ENCODE assay signal across 9 cellular contexts in genomic region chr17:44400226-44400847, GRCh38. TPM values are rescaled to one million over a fixed set of nuclear protein-coding genes. Genes with fewer than 3 reads are reported as not detected.
DNase-seq lines count a peak whose midpoint lies in the region; ATAC-seq and TF ChIP-seq lines count a peak whose summit lies in the region.
"Had no signal": no experiment of that assay in that cellular context is flagged by ENCODE, and none has a peak within 500 bp of the region (broad histone marks: within the 10 kb centered on the region; RNA-seq: fewer than 3 reads in every experiment).

No MANE protein-coding gene starts in this region.

- no peak overlapping the region for H4K8ac ChIP-seq in IMR-90 (ENCODE audit: low read depth in 2 of 2, low read length in 2 of 2)

- no peak overlapping the region for H3K9ac ChIP-seq in IMR-90 (ENCODE audit: low read depth, low read length)

- no peaks in the 10 kb centered on the region for H3K4me1 Mint-ChIP-seq in Calu3 (ENCODE audit: low read depth, unreplicated experiment)

- no peak overlapping the region for H3K23ac ChIP-seq in IMR-90 (ENCODE audit: low read depth, low read length)

- no CpG with 5 or more reads among the region's 3 CpGs for WGBS in IMR-90 (ENCODE audit: extremely low coverage in 2 of 2, insufficient read length in 1 of 2), 2 experiments

- no peak overlapping the region for H3K56ac ChIP-seq in IMR-90 (ENCODE audit: extremely low read depth, insufficient read depth, low read length)

- intact Hi-C loops in Calu3 (cut with micrococcal nuclease; ENCODE audit: unreplicated experiment) (loop anchor here (2.0 kb wide), 1 partner anchor 122 kb away; no protein-coding TSS in a partner anchor), IMR-90 (cut with micrococcal nuclease) (loop anchor here (1.0 to 2.0 kb wide), 3 partner anchors 102 to 236 kb away; no protein-coding TSS in a partner anchor)

- H2AFZ ChIP-seq in IMR-90 (replicated peaks; ENCODE audit: low read length, poor library complexity) = no peak overlapping the region

- no peaks in the 10 kb centered on the region for H3K4me1 ChIP-seq in IMR-90 (ENCODE audit: control insufficient read depth, insufficient read depth, low read length)

- no peaks in the 10 kb centered on the region for H3K27me3 Mint-ChIP-seq in Calu3 (ENCODE audit: unreplicated experiment)

- no peak for TF ChIP-seq POLR2A in IMR-90 (IDR thresholded peaks at IDR 0.05; ENCODE audit: low read depth, low read length)

- H2BK15ac ChIP-seq in IMR-90 (ENCODE audit: low read depth, low read length) = no peak overlapping the region

- H3K27ac ChIP-seq in IMR-90 (ENCODE audit: insufficient read depth, low read length) = no peak overlapping the region

- no peaks in the 10 kb centered on the region for H3K9me3 ChIP-seq in IMR-90 (ENCODE audit: control insufficient read depth, insufficient read depth, low read length)

- H3K4ac ChIP-seq in IMR-90 (ENCODE audit: low read depth, low read length) = no peak overlapping the region

- H2BK20ac ChIP-seq in IMR-90 (ENCODE audit: low read depth, low read length) = no peak overlapping the region

- H3K9me1 ChIP-seq in IMR-90 (ENCODE audit: insufficient read depth, low read length) = peaks cover 8% of the 10 kb centered on the region

- peaks cover 41% of the 10 kb centered on the region for H3K36me3 Mint-ChIP-seq in Calu3 (ENCODE audit: insufficient read depth, unreplicated experiment)

- H3K14ac ChIP-seq in IMR-90 (replicated peaks; ENCODE audit: low read depth, low read length) = no peak overlapping the region

- H3K4me3 ChIP-seq in IMR-90 (ENCODE audit: insufficient read depth, low read depth, low read length) (no peak overlapping the region), cardiac fibroblast (replicated peaks in 1 of 2; ENCODE audit: low read depth in 2 of 2, low read length in 2 of 2) (no peak overlapping the region)

- POLR2A ChIA-PET in IMR-90 (lab: Charles Lee; ENCODE audit: unreplicated experiment) = no interaction called here

- H3K79me1 ChIP-seq in IMR-90 (ENCODE audit: low read depth in 1 of 2, low read length in 2 of 2) = peaks cover 3 to 28% of the 10 kb centered on the region in 2 experiments; a peak in 3 of 4 replicates

- no peak overlapping the region for H4K5ac ChIP-seq in IMR-90 (ENCODE audit: low read depth, low read length)

- dilution Hi-C loops in IMR-90 (cut with HindIII; ENCODE audit: low sequenced_read_pairs, unreplicated experiment) = no loop called here

- peak; percentile 89 for ATAC-seq in IMR-90 (ENCODE audit: low read depth)
- no peak for ATAC-seq in GM21515 (IDR thresholded peaks at IDR 0.05; ENCODE audit: unreplicated experiment)
- ATAC-seq in GM18498 (IDR thresholded peaks at IDR 0.05; ENCODE audit: unreplicated experiment) = no peak
- ATAC-seq in HG03175 (IDR thresholded peaks at IDR 0.05; ENCODE audit: unreplicated experiment) = no peak
- ATAC-seq in GM18870 (IDR thresholded peaks at IDR 0.05; ENCODE audit: unreplicated experiment) = no peak

- DNase-seq in Calu3 = peak; percentile 26
- DNase-seq in IMR-90 = peak; percentile 41
- DNase-seq in cardiac fibroblast (ENCODE audit: low read depth in 2 of 2) = peak; percentile 51 to 54
- DNase-seq in myocyte (ENCODE audit: low read depth) = peak; percentile 45
- DNase-seq: left cardiac atrium had no signal

- H3K36me3 ChIP-seq in IMR-90 (ENCODE audit: control insufficient read depth, insufficient read depth, low read length) = peaks cover 55% of the 10 kb centered on the region

- no peak for TF ChIP-seq CTCF in Calu3 (IDR thresholded peaks at IDR 0.05; ENCODE audit: unreplicated experiment)
- TF ChIP-seq CTCF in IMR-90 (conservative IDR thresholded peaks at IDR 0.05; ENCODE audit: low read depth, low read length) = peak; percentile 66
- peak; percentile 42 for TF ChIP-seq CTCF in cardiac fibroblast (IDR thresholded peaks at IDR 0.05; ENCODE audit: low read depth, low read length)

- no peak overlapping the region for H4K91ac ChIP-seq in IMR-90 (ENCODE audit: insufficient read depth, low read depth, low read length)

- H3K9me3 Mint-ChIP-seq in Calu3 (ENCODE audit: low read depth, unreplicated experiment) = no peaks in the 10 kb centered on the region

- H3K4me2 ChIP-seq in IMR-90 (ENCODE audit: low read depth, low read length) = no peak overlapping the region

- no peak overlapping the region for H2AK9ac ChIP-seq in IMR-90 (replicated peaks; ENCODE audit: low read depth, low read length, poor library complexity)

- peak overlapping the region; percentile 30 for H3K27ac Mint-ChIP-seq in Calu3 (ENCODE audit: unreplicated experiment)

- CTCF ChIA-PET in Calu3 (lab: Charles Lee) (interaction anchor here (1.3 to 1.4 kb wide), 2 partner anchors 123 kb away, joined by 3 to 4 read pairs; no protein-coding TSS in a partner anchor), IMR-90 (lab: Yijun Ruan, JAX) (interaction anchor here (1.0 to 1.3 kb wide), 2 partner anchors 120 to 123 kb away, joined by 3 to 4 read pairs; no protein-coding TSS in a partner anchor)

- H3K18ac ChIP-seq in IMR-90 (ENCODE audit: low read depth, low read length) = no peak overlapping the region

- TF ChIP-seq RAD21 in IMR-90 (IDR thresholded peaks at IDR 0.05; ENCODE audit: low read length) = peak; percentile 65

- no peak overlapping the region for H2BK5ac ChIP-seq in IMR-90 (ENCODE audit: low read depth, low read length, poor library complexity, severe bottlenecking)

- H3K27me3 ChIP-seq in IMR-90 (ENCODE audit: control insufficient read depth, insufficient read depth, low read length) = no peaks in the 10 kb centered on the region

- no peak overlapping the region for H2AK5ac ChIP-seq in IMR-90 (ENCODE audit: low read depth, low read length)

- H4K20me1 ChIP-seq in IMR-90 (ENCODE audit: insufficient read depth, low read length) = peaks cover 3% of the 10 kb centered on the region

- BruUV-seq in Calu3 (replicated peaks; lab: Mats Ljungman, UMichigan) (no TSS peak), IMR-90 (replicated peaks; lab: Mats Ljungman, UMichigan) (no TSS peak)

- H2BK120ac ChIP-seq in IMR-90 (ENCODE audit: low read depth, low read length) = no peak overlapping the region

- in situ Hi-C loops in IMR-90 (cut with MboI; ENCODE audit: low sequenced_read_pairs) = loop anchor here (5.0 to 10.0 kb wide), 2 partner anchors 107 to 244 kb away; no protein-coding TSS in a partner anchor

- H3K4me3 Mint-ChIP-seq in Calu3 (ENCODE audit: low read depth, unreplicated experiment) = no peak overlapping the region

TF ChIP-seq in IMR-90, 13 proteins besides CTCF, POLR2A, EP300 and RAD21:
- TF ChIP-seq SMC3 (IDR thresholded peaks at IDR 0.05; ENCODE audit: low read depth, low read length) (peak; percentile 77), RCOR1 (IDR thresholded peaks at IDR 0.05; ENCODE audit: insufficient replicate concordance, low read length) (no peak)

RNA-seq across cellular contexts. Expression of gene ITGA2B, which starts 10.9 kb away (rescaled TPM):
- total RNA-seq in Calu3 (2022) (1.2 and 1.6 TPM in 2 replicates), IMR-90 (2012; rRNA removed) (under 0.01 TPM in 2 replicates), myocyte (0.10 TPM in 1 of 2 replicates, not detected in the other)
- 0.22 and 0.26 TPM in 2 replicates for polyA plus RNA-seq in IMR-90 (2012; rRNA removed)
- 0.04 and 0.21 TPM in 2 replicates for polyA plus RNA-seq in IMR-90 (2012; cell fraction: cytosol; rRNA removed)
- 2.4 and 2.8 TPM in 2 replicates for polyA plus RNA-seq in IMR-90 (2012; cell fraction: nucleus; rRNA removed; ENCODE audit: low replicate concordance)
- polyA plus RNA-seq in myocyte (2012) = 0.47 TPM

RNA-seq across cellular contexts. Expression of gene FAM171A2, which starts 36.7 kb away (rescaled TPM):
- total RNA-seq in Calu3 (2022) (0.95 and 2.0 TPM in 2 replicates), IMR-90 (2012; rRNA removed) (3.1 and 3.2 TPM in 2 replicates), myocyte (89.5 and 141 TPM in 2 replicates)
- 5.9 and 8.1 TPM in 2 replicates for polyA plus RNA-seq in IMR-90 (2012; rRNA removed)
- polyA plus RNA-seq in IMR-90 (2012; cell fraction: cytosol; rRNA removed) = 3.5 and 12.3 TPM in 2 replicates
- polyA plus RNA-seq in IMR-90 (2012; cell fraction: nucleus; rRNA removed; ENCODE audit: low replicate concordance) = 3.7 and 9.3 TPM in 2 replicates
- polyA plus RNA-seq in myocyte (2012) = 36.0 TPM

RNA-seq across cellular contexts. Expression of gene GRN, which starts 55.2 kb away (rescaled TPM):
- total RNA-seq in Calu3 (2022) (376 and 480 TPM in 2 replicates), IMR-90 (2012; rRNA removed) (38.9 and 39.2 TPM in 2 replicates), myocyte (337 and 394 TPM in 2 replicates)
- 494 and 588 TPM in 2 replicates for polyA plus RNA-seq in IMR-90 (2012; rRNA removed)
- 401 and 565 TPM in 2 replicates for polyA plus RNA-seq in IMR-90 (2012; cell fraction: cytosol; rRNA removed)
- 146 and 360 TPM in 2 replicates for polyA plus RNA-seq in IMR-90 (2012; cell fraction: nucleus; rRNA removed; ENCODE audit: low replicate concordance)
- polyA plus RNA-seq in myocyte (2012) = 460 TPM

Comparison
In these comparisons a context has a peak if more than half of its experiments do, and no peak if none do; other contexts are left out.
1. RNA of gene FAM171A2, which starts 36.7 kb away (total RNA-seq): 89.5 to 141 TPM in myocyte; 3.1 to 3.2 TPM in IMR-90 and 0.95 to 2.0 TPM in Calu3; every median in the first group is over 10 times any median in the second.
2. Peak in every context shown above with its lines, with median percentiles within 50 percentile points of each other: DNase-seq.